In genomic region chr2:231450548-231450989, GRCh38 we compare ENCODE assay signal across 37 cellular contexts. TPM values are rescaled to one million over a fixed set of nuclear protein-coding genes. Genes with fewer than 3 reads are reported as not detected.
A peak's percentile ranks its signal among the peaks of the same experiment; 100 is the strongest.
DNase-seq lines count a peak whose midpoint lies in the region; ATAC-seq, FAIRE-seq and TF ChIP-seq lines count a peak whose summit lies in the region.
"Had no signal": no experiment of that assay in that cellular context is flagged by ENCODE, and none has a peak within 500 bp of the region (broad histone marks: within the 10 kb centered on the region; RNA-seq: fewer than 3 reads in every experiment).

No MANE protein-coding gene starts in this region.

- WGBS in tibial nerve, 2 donors, result 88 to 90% methylated on average over 4 of the region's 4 CpGs

- no peaks in the 10 kb centered on the region for H3K9me3 ChIP-seq in tibial nerve
- H3K9me3 ChIP-seq: gastroesophageal sphincter, sigmoid colon, stomach, tibial artery had no signal

- peaks cover 12% of the 10 kb centered on the region for H3K4me1 Mint-ChIP-seq in activated T-cell treated with anti-CD3 and anti-CD28 coated beads, Interleukin-2, amount 50 U/mL, for 24 hours (ENCODE audit: low read depth)
- H3K4me1 Mint-ChIP-seq in activated naive CD8-positive, alpha-beta T cell (ENCODE audit: low read depth), result peaks cover 19% of the 10 kb centered on the region
- H3K4me1 Mint-ChIP-seq in stimulated activated effector memory CD8-positive, alpha-beta T cell treated with anti-CD3 and anti-CD28 coated beads, Interleukin-12 subunit alpha, Interleukin-12 subunit beta, amount 100 ng/mL, for 72 hours, result peaks cover 13% of the 10 kb centered on the region

- FAIRE-seq in GM12892 (lab: Jason Lieb, UNC), result no peak
- FAIRE-seq: astrocyte, endometrium had no signal

- no peak overlapping the region for H3K27ac ChIP-seq in tibial nerve
- H3K27ac ChIP-seq: gastroesophageal sphincter, sigmoid colon, stomach, tibial artery, VCaP had no signal

- no peaks in the 10 kb centered on the region for H3K4me1 ChIP-seq in tibial nerve
- H3K4me1 ChIP-seq: tibial artery had no signal

- TF ChIP-seq POLR2A in GM12892 (IDR thresholded peaks at IDR 0.05; ENCODE audit: low read depth, low read length) (peak; percentile 24; the same call in 1 of the 2 replicates), tibial nerve (IDR thresholded peaks at IDR 0.05) (no peak)

- no peaks in the 10 kb centered on the region for H3K9me3 Mint-ChIP-seq in activated T-cell treated with anti-CD3 and anti-CD28 coated beads, Interleukin-2, amount 50 U/mL, for 24 hours
- no peaks in the 10 kb centered on the region for H3K9me3 Mint-ChIP-seq in activated naive CD8-positive, alpha-beta T cell (ENCODE audit: low read depth)
- no peaks in the 10 kb centered on the region for H3K9me3 Mint-ChIP-seq in stimulated activated effector memory CD8-positive, alpha-beta T cell treated with anti-CD3 and anti-CD28 coated beads, Interleukin-12 subunit alpha, Interleukin-12 subunit beta, amount 100 ng/mL, for 72 hours
- H3K9me3 Mint-ChIP-seq: activated CD4-positive, alpha-beta T cell treated with anti-CD3 and anti-CD28 coated beads, Interleukin-2, amount 10 ng/mL, durations not matched to agents 24 days and 14 days; activated naive CD4-positive, alpha-beta T cell treated with anti-CD3 and anti-CD28 coated beads, Interleukin-2, amount 50 U/mL, for 72 hours; activated T-helper 17 cell treated with anti-CD3 and anti-CD28 coated beads, Interleukin-2, amount 50 U/mL, for 72 hours; CD8-positive, alpha-beta memory T cell; dendritic cell treated with granulocyte-macrophage colony-stimulating factor and Interleukin-4, amounts not matched to agents 40 ng/mL and 50 ng/mL, for 4 days; memory B cell; T-helper 2 cell treated with Interferon-gamma antibody and Interleukin-4, amounts not matched to agents 5 μg/mL and 100 μg/mL, for 36 hours had no signal

- H3K4me3 Mint-ChIP-seq in activated T-cell treated with anti-CD3 and anti-CD28 coated beads, Interleukin-2, amount 50 U/mL, for 24 hours, result peak overlapping the region; percentile 8
- H3K4me3 Mint-ChIP-seq in activated naive CD8-positive, alpha-beta T cell, result no peak overlapping the region
- no peak overlapping the region for H3K4me3 Mint-ChIP-seq in stimulated activated effector memory CD8-positive, alpha-beta T cell treated with anti-CD3 and anti-CD28 coated beads, Interleukin-12 subunit alpha, Interleukin-12 subunit beta, amount 100 ng/mL, for 72 hours
- H3K4me3 Mint-ChIP-seq: activated CD4-positive, alpha-beta T cell treated with anti-CD3 and anti-CD28 coated beads, Interleukin-2, amount 10 ng/mL, durations not matched to agents 24 days and 14 days; activated CD8-positive, alpha-beta memory T cell treated with anti-CD3 and anti-CD28 coated beads, Interleukin-2, amount 10 ng/mL, durations not matched to agents 7 days and 5 days; activated T-helper 17 cell treated with anti-CD3 and anti-CD28 coated beads, Interleukin-2, amount 50 U/mL, for 72 hours; B cell; CD8-positive, alpha-beta memory T cell; dendritic cell treated with granulocyte-macrophage colony-stimulating factor and Interleukin-4, amounts not matched to agents 40 ng/mL and 50 ng/mL, for 4 days; memory B cell; T-helper 2 cell treated with Interferon-gamma antibody and Interleukin-4, amounts not matched to agents 5 μg/mL and 100 μg/mL, for 36 hours had no signal

- H3K27me3 ChIP-seq in tibial nerve, result no peaks in the 10 kb centered on the region
- H3K27me3 ChIP-seq: gastroesophageal sphincter, sigmoid colon, stomach, tibial artery had no signal

- H3K27me3 Mint-ChIP-seq in activated T-cell treated with anti-CD3 and anti-CD28 coated beads, Interleukin-2, amount 50 U/mL, for 24 hours, result no peaks in the 10 kb centered on the region
- no peaks in the 10 kb centered on the region for H3K27me3 Mint-ChIP-seq in activated naive CD8-positive, alpha-beta T cell
- H3K27me3 Mint-ChIP-seq: activated CD4-positive, alpha-beta T cell treated with anti-CD3 and anti-CD28 coated beads, Interleukin-2, amount 10 ng/mL, durations not matched to agents 24 days and 14 days; activated CD8-positive, alpha-beta memory T cell treated with anti-CD3 and anti-CD28 coated beads, Interleukin-2, amount 10 ng/mL, durations not matched to agents 7 days and 5 days; activated T-helper 17 cell treated with anti-CD3 and anti-CD28 coated beads, Interleukin-2, amount 50 U/mL, for 72 hours; B cell; dendritic cell treated with granulocyte-macrophage colony-stimulating factor and Interleukin-4, amounts not matched to agents 40 ng/mL and 50 ng/mL, for 4 days had no signal

- no peak for DNase-seq in activated T-cell treated with anti-CD3 and anti-CD28 coated beads, Interleukin-2, amount 50 U/mL, for 24 hours
- DNase-seq in activated T-cell treated with anti-CD3 and anti-CD28 coated beads, Interleukin-2, amount 50 U/mL, for 1 hour, result no peak
- DNase-seq in GM12892 (ENCODE audit: insufficient read length) (no peak), tibial nerve (ENCODE audit: low spot score in 2 of 2) (no peak), omental fat pad (ENCODE audit: low spot score) (no peak)
- DNase-seq in stimulated activated effector memory CD8-positive, alpha-beta T cell treated with anti-CD3 and anti-CD28 coated beads, Interleukin-12 subunit alpha, Interleukin-12 subunit beta, amount 100 ng/mL, for 72 hours (ENCODE audit: low spot score in 2 of 2), result no peak
- DNase-seq in stimulated activated CD4-positive, alpha-beta T cell treated with anti-CD3 and anti-CD28 coated beads, Interleukin-12 subunit alpha, Interleukin-12 subunit beta, amount 100 ng/mL, for 4 hours, result no peak
- DNase-seq: activated CD4-positive, alpha-beta T cell treated with anti-CD3 and anti-CD28 coated beads, Interleukin-2, amount 10 ng/mL, durations not matched to agents 24 days and 14 days; activated CD8-positive, alpha-beta memory T cell treated with anti-CD3 and anti-CD28 coated beads, Interleukin-2, amount 10 ng/mL, durations not matched to agents 7 days and 5 days; caudate nucleus; CD8-positive, alpha-beta memory T cell; DMS79 treated with DMSO at 0.1 percent for 48 hours; hypothalamus; NCI-H1092; NCI-H1694 treated with DMSO at 0.1 percent for 48 hours; NCI-H2171; NCI-H510A treated with DMSO at 0.1 percent for 48 hours; NK-92 treated with Interleukin-12 subunit alpha and Interleukin-12 subunit beta, amount 100 ng/mL, for 24 hours; PC-3; sigmoid colon; stimulated activated CD4-positive, alpha-beta T cell treated with anti-CD3 and anti-CD28 coated beads, Interleukin-15, amount 100 ng/mL, for 24 hours; stomach had no signal

- H3K36me3 ChIP-seq in tibial nerve, result peaks cover 0 to 30% (median 22%) of the 10 kb centered on the region in 3 donors

- peak overlapping the region; percentile 59 for H3K27ac Mint-ChIP-seq in activated T-cell treated with anti-CD3 and anti-CD28 coated beads, Interleukin-2, amount 50 U/mL, for 24 hours
- peak overlapping the region; percentile 73 for H3K27ac Mint-ChIP-seq in activated naive CD8-positive, alpha-beta T cell
- H3K27ac Mint-ChIP-seq in stimulated activated effector memory CD8-positive, alpha-beta T cell treated with anti-CD3 and anti-CD28 coated beads, Interleukin-12 subunit alpha, Interleukin-12 subunit beta, amount 100 ng/mL, for 72 hours, result peak overlapping the region; percentile 43
- H3K27ac Mint-ChIP-seq: activated CD4-positive, alpha-beta T cell treated with anti-CD3 and anti-CD28 coated beads, Interleukin-2, amount 10 ng/mL, durations not matched to agents 24 days and 14 days; activated CD8-positive, alpha-beta memory T cell treated with anti-CD3 and anti-CD28 coated beads, Interleukin-2, amount 10 ng/mL, durations not matched to agents 7 days and 5 days; B cell; dendritic cell treated with granulocyte-macrophage colony-stimulating factor and Interleukin-4, amounts not matched to agents 40 ng/mL and 50 ng/mL, for 4 days; memory B cell; T-helper 2 cell treated with Interferon-gamma antibody and Interleukin-4, amounts not matched to agents 5 μg/mL and 100 μg/mL, for 36 hours had no signal

- no peak overlapping the region for H3K4me3 ChIP-seq in tibial nerve
- H3K4me3 ChIP-seq: gastroesophageal sphincter, sigmoid colon, stomach, tibial artery had no signal

- no peak for ATAC-seq in stimulated activated effector memory CD8-positive, alpha-beta T cell treated with anti-CD3 and anti-CD28 coated beads, Interleukin-12 subunit alpha, Interleukin-12 subunit beta, amount 100 ng/mL, for 72 hours
- no peak for ATAC-seq in omental fat pad (ENCODE audit: low FRiP score)
- ATAC-seq: activated CD8-positive, alpha-beta memory T cell treated with anti-CD3 and anti-CD28 coated beads, Interleukin-2, amount 10 ng/mL, durations not matched to agents 7 days and 5 days; activated naive CD4-positive, alpha-beta T cell treated with anti-CD3 and anti-CD28 coated beads, Interleukin-2, amount 50 U/mL, for 72 hours; activated T-helper 17 cell treated with anti-CD3 and anti-CD28 coated beads, Interleukin-2, amount 50 U/mL, for 72 hours; gastroesophageal sphincter; left lobe of liver; PC-3; Right ventricle myocardium inferior had no signal

- peaks cover 44% of the 10 kb centered on the region for H3K36me3 Mint-ChIP-seq in activated T-cell treated with anti-CD3 and anti-CD28 coated beads, Interleukin-2, amount 50 U/mL, for 24 hours (ENCODE audit: low read depth)
- no peaks in the 10 kb centered on the region for H3K36me3 Mint-ChIP-seq in activated naive CD8-positive, alpha-beta T cell
- H3K36me3 Mint-ChIP-seq in stimulated activated effector memory CD8-positive, alpha-beta T cell treated with anti-CD3 and anti-CD28 coated beads, Interleukin-12 subunit alpha, Interleukin-12 subunit beta, amount 100 ng/mL, for 72 hours, result peaks cover 57% of the 10 kb centered on the region

- TF ChIP-seq EP300 in tibial nerve (IDR thresholded peaks at IDR 0.05), result no peak

- no peak for TF ChIP-seq CTCF in tibial nerve (IDR thresholded peaks at IDR 0.05)
- no peak for TF ChIP-seq CTCF in omental fat pad (IDR thresholded peaks at IDR 0.05)

RNA-seq across cellular contexts. Expression of gene NCL, which starts 13.7 kb away (rescaled TPM):
- polyA plus RNA-seq in GM12892 (2012; ENCODE audit: missing spikeins), result 468 TPM
- total RNA-seq in tibial nerve (100 to 1,000 TPM; 119 to 202 (median 143) TPM), omental fat pad (100 to 1,000 TPM; 174 to 495 (median 225) TPM)

RNA-seq across cellular contexts. Expression of gene B3GNT7, which starts 55.1 kb away (rescaled TPM):
- polyA plus RNA-seq in GM12892 (2012; ENCODE audit: missing spikeins), result 1.5 TPM
- 1 to 10 TPM; 2.6 to 3.3 (median 3.0) TPM for total RNA-seq in tibial nerve
- total RNA-seq in omental fat pad, result 10 to 100 TPM in 1 of 4 donors, 1 to 10 TPM in 3; 2.8 to 12.6 (median 6.1) TPM
- total RNA-seq: activated CD4-positive, alpha-beta T cell treated with anti-CD3 and anti-CD28 coated beads, Interleukin-2, amount 10 ng/mL, durations not matched to agents 24 days and 14 days; LHCN-M2 had no signal
